Comparison of ENCODE assay signal across 20 cellular contexts in the genomic region with DNA sequence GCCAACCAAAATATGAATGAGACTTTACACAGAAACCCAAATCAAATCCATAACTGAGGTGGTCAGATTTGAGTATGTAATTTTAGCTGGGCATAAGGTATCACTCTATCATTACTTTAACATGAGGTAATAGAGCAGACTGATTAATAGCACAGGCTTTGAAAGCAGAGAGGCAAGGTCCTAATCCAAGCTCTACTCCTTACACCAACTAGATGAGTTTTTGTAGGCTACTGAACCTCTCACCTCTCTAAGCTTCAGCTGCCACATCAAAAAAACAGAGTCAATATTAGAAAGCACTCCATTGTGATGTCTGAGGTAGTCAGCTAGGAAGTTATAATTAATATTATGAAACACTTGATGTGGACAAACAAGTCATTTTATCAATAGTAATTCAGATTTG.
DNase-seq lines count a peak whose midpoint lies in the region; ATAC-seq, FAIRE-seq and TF ChIP-seq lines count a peak whose summit lies in the region.
"Had no signal": no experiment of that assay in that cellular context is flagged by ENCODE, and none has a peak within 500 bp of the region (broad histone marks: within the 10 kb centered on the region; RNA-seq: fewer than 3 reads in every experiment).

No MANE protein-coding gene starts in this region.

- no peaks in the 10 kb centered on the region for H3K27me3 ChIP-seq in CD4-positive, CD25-positive, alpha-beta regulatory T cell (ENCODE audit: control insufficient read depth, insufficient read depth, low read length)
- H3K27me3 ChIP-seq in naive thymus-derived CD4-positive, alpha-beta T cell (ENCODE audit: control insufficient read depth in 2 of 2, insufficient read depth in 2 of 2, low read length in 2 of 2), result no peaks in the 10 kb centered on the region

- CTCF ChIA-PET in activated CD8-positive, alpha-beta T cell treated with anti-CD3 and anti-CD28 coated beads for 36 hours (lab: Charles Lee), result interaction anchor here (0.9 to 1.8 kb wide), 3 partner anchors 11 to 76 kb away, joined by 3 to 4 read pairs (median 4); no protein-coding TSS in a partner anchor
- CTCF ChIA-PET in activated CD8-positive, alpha-beta T cell treated with anti-CD3 and anti-CD28 coated beads, Interleukin-2, amount 10 ng/mL, durations not matched to agents 7 days and 5 days (lab: Charles Lee), result no interaction called here
- CTCF ChIA-PET in naive thymus-derived CD4-positive, alpha-beta T cell (lab: Charles Lee), result interaction anchor here (0.6 to 0.9 kb wide), 2 partner anchors 67 to 151 kb away, joined by 3 to 5 read pairs; no protein-coding TSS in a partner anchor

- H3K4me1 ChIP-seq in CD4-positive, CD25-positive, alpha-beta regulatory T cell (ENCODE audit: control insufficient read depth, insufficient read depth, low read length, poor library complexity, severe bottlenecking), result peaks cover 57% of the 10 kb centered on the region
- H3K4me1 ChIP-seq in naive thymus-derived CD4-positive, alpha-beta T cell (ENCODE audit: control insufficient read depth in 2 of 2, insufficient read depth in 2 of 2, low read length in 2 of 2), result peaks cover 30% of the 10 kb centered on the region in 2 donors

- peak overlapping the region; percentile 8 for H3K27ac ChIP-seq in CD4-positive, CD25-positive, alpha-beta regulatory T cell (ENCODE audit: insufficient read depth, low read length, poor library complexity, severe bottlenecking)
- H3K27ac ChIP-seq in naive thymus-derived CD4-positive, alpha-beta T cell (ENCODE audit: low read depth, low read length), result no peak overlapping the region

- POLR2A ChIA-PET in activated CD8-positive, alpha-beta T cell treated with anti-CD3 and anti-CD28 coated beads for 36 hours (lab: Charles Lee), result no interaction called here
- POLR2A ChIA-PET in activated CD8-positive, alpha-beta T cell treated with anti-CD3 and anti-CD28 coated beads, Interleukin-2, amount 10 ng/mL, durations not matched to agents 7 days and 5 days (lab: Charles Lee), result interaction anchor here (0.6 to 1.1 kb wide), 2 partner anchors 11 to 77 kb away, joined by 3 to 4 read pairs; no protein-coding TSS in a partner anchor
- POLR2A ChIA-PET in naive thymus-derived CD4-positive, alpha-beta T cell (lab: Charles Lee), result interaction anchor here (0.6 kb wide), 2 partner anchors 148 to 389 kb away, joined by 3 read pairs; no protein-coding TSS in a partner anchor

- no peaks in the 10 kb centered on the region for H3K27me3 Mint-ChIP-seq in activated CD8-positive, alpha-beta T cell treated with anti-CD3 and anti-CD28 coated beads for 36 hours
- no peaks in the 10 kb centered on the region for H3K27me3 Mint-ChIP-seq in activated CD8-positive, alpha-beta T cell treated with anti-CD3 and anti-CD28 coated beads, Interleukin-2, amount 10 ng/mL, durations not matched to agents 7 days and 5 days (ENCODE audit: low read depth)
- H3K27me3 Mint-ChIP-seq in CD4-positive, CD25-positive, alpha-beta regulatory T cell, result no peaks in the 10 kb centered on the region
- no peaks in the 10 kb centered on the region for H3K27me3 Mint-ChIP-seq in T-helper 17 cell
- no peaks in the 10 kb centered on the region for H3K27me3 Mint-ChIP-seq in naive thymus-derived CD4-positive, alpha-beta T cell

- no peak for FAIRE-seq in RCC 7860 (lab: Jason Lieb, UNC)
- FAIRE-seq: A204.1, GM12891, H1 had no signal

- peak; percentile 27 for ATAC-seq in activated CD8-positive, alpha-beta T cell treated with anti-CD3 and anti-CD28 coated beads for 36 hours
- ATAC-seq in activated CD8-positive, alpha-beta T cell treated with anti-CD3 and anti-CD28 coated beads, Interleukin-2, amount 10 ng/mL, durations not matched to agents 7 days and 5 days, result no peak
- no peak for ATAC-seq in CD4-positive, CD25-positive, alpha-beta regulatory T cell (ENCODE audit: low read depth in 2 of 2)
- ATAC-seq in T-helper 17 cell, result no peak
- no peak for ATAC-seq in naive thymus-derived CD4-positive, alpha-beta T cell

- H3K4me3 ChIP-seq in CD4-positive, CD25-positive, alpha-beta regulatory T cell (ENCODE audit: low read depth, low read length), result peak overlapping the region; percentile 26
- no peak overlapping the region for H3K4me3 ChIP-seq in naive thymus-derived CD4-positive, alpha-beta T cell (ENCODE audit: low read length)

- H3K9me3 ChIP-seq in CD4-positive, CD25-positive, alpha-beta regulatory T cell (ENCODE audit: control insufficient read depth in 2 of 2, low read length in 2 of 2), result no peaks in the 10 kb centered on the region
- no peaks in the 10 kb centered on the region for H3K9me3 ChIP-seq in T-helper 17 cell (ENCODE audit: control insufficient read depth, low read length, poor library complexity, severe bottlenecking)
- H3K9me3 ChIP-seq in naive thymus-derived CD4-positive, alpha-beta T cell (ENCODE audit: control insufficient read depth in 2 of 3, low read length in 3 of 3), result no peaks in the 10 kb centered on the region

- TF ChIP-seq CTCF in activated CD8-positive, alpha-beta T cell treated with anti-CD3 and anti-CD28 coated beads for 36 hours (IDR thresholded peaks at IDR 0.05), result no peak

- H3K36me3 Mint-ChIP-seq in activated CD8-positive, alpha-beta T cell treated with anti-CD3 and anti-CD28 coated beads for 36 hours (ENCODE audit: low read depth), result peaks cover 8% of the 10 kb centered on the region
- peaks cover 9% of the 10 kb centered on the region for H3K36me3 Mint-ChIP-seq in activated CD8-positive, alpha-beta T cell treated with anti-CD3 and anti-CD28 coated beads, Interleukin-2, amount 10 ng/mL, durations not matched to agents 7 days and 5 days (ENCODE audit: low read depth)
- no peaks in the 10 kb centered on the region for H3K36me3 Mint-ChIP-seq in CD4-positive, CD25-positive, alpha-beta regulatory T cell
- H3K36me3 Mint-ChIP-seq in T-helper 17 cell (ENCODE audit: low read depth), result no peaks in the 10 kb centered on the region
- H3K36me3 Mint-ChIP-seq in naive thymus-derived CD4-positive, alpha-beta T cell, result peaks cover 0 to 8% (median 0%) of the 10 kb centered on the region in 5 donors

- intact Hi-C loops in activated CD8-positive, alpha-beta T cell treated with anti-CD3 and anti-CD28 coated beads for 36 hours (cut with micrococcal nuclease), result no loop called here
- intact Hi-C loops in naive thymus-derived CD4-positive, alpha-beta T cell (cut with micrococcal nuclease), result loop anchor here in 1 of 2 donors (5.0 kb wide), 1 partner anchor 33 kb away; no protein-coding TSS in a partner anchor

- no peak for DNase-seq in activated CD8-positive, alpha-beta T cell treated with anti-CD3 and anti-CD28 coated beads for 36 hours
- DNase-seq in activated CD8-positive, alpha-beta T cell treated with anti-CD3 and anti-CD28 coated beads, Interleukin-2, amount 10 ng/mL, durations not matched to agents 7 days and 5 days, result no peak
- no peak for DNase-seq in CD4-positive, CD25-positive, alpha-beta regulatory T cell
- no peak for DNase-seq in T-helper 17 cell
- DNase-seq in naive thymus-derived CD4-positive, alpha-beta T cell, result no peak
- no peak for DNase-seq in RCC 7860 (ENCODE audit: low spot score)
- no peak for DNase-seq in dermis blood vessel endothelial cell
- no peak for DNase-seq in C1 segment of cervical spinal cord (lab: John Stamatoyannopoulos, UW)
- DNase-seq: COR-L47; DMS153; NCI-H1105 treated with DMSO at 0.1 percent for 48 hours; NCI-H1694; NCI-H2081 treated with DMSO at 0.1 percent for 48 hours; NCI-H446 treated with DMSO at 0.1 percent for 48 hours; NCI-H69; NK-92 treated with Interleukin-12 subunit alpha and Interleukin-12 subunit beta, amount 100 ng/mL, for 24 hours; Right ventricle myocardium superior had no signal

- H3K4me1 Mint-ChIP-seq in activated CD8-positive, alpha-beta T cell treated with anti-CD3 and anti-CD28 coated beads for 36 hours (ENCODE audit: low read depth), result peaks cover 59% of the 10 kb centered on the region
- peaks cover 19% of the 10 kb centered on the region for H3K4me1 Mint-ChIP-seq in activated CD8-positive, alpha-beta T cell treated with anti-CD3 and anti-CD28 coated beads, Interleukin-2, amount 10 ng/mL, durations not matched to agents 7 days and 5 days (ENCODE audit: low read depth)
- peaks cover 57 to 86% (median 68%) of the 10 kb centered on the region in 4 donors for H3K4me1 Mint-ChIP-seq in CD4-positive, CD25-positive, alpha-beta regulatory T cell
- peaks cover 39% of the 10 kb centered on the region for H3K4me1 Mint-ChIP-seq in T-helper 17 cell
- peaks cover 32 to 89% (median 81%) of the 10 kb centered on the region in 7 donors for H3K4me1 Mint-ChIP-seq in naive thymus-derived CD4-positive, alpha-beta T cell

- no peak overlapping the region for H3K4me3 Mint-ChIP-seq in activated CD8-positive, alpha-beta T cell treated with anti-CD3 and anti-CD28 coated beads for 36 hours
- H3K4me3 Mint-ChIP-seq in activated CD8-positive, alpha-beta T cell treated with anti-CD3 and anti-CD28 coated beads, Interleukin-2, amount 10 ng/mL, durations not matched to agents 7 days and 5 days, result no peak overlapping the region
- peak overlapping the region in 3 of 4 donors; percentile 16 to 61 (median 56) for H3K4me3 Mint-ChIP-seq in CD4-positive, CD25-positive, alpha-beta regulatory T cell
- H3K4me3 Mint-ChIP-seq in T-helper 17 cell, result no peak overlapping the region
- H3K4me3 Mint-ChIP-seq in naive thymus-derived CD4-positive, alpha-beta T cell, result peak overlapping the region in 3 of 10 donors; percentile 3 to 12 (median 10)

- H3K9me3 Mint-ChIP-seq in activated CD8-positive, alpha-beta T cell treated with anti-CD3 and anti-CD28 coated beads for 36 hours, result peaks cover 2% of the 10 kb centered on the region
- no peaks in the 10 kb centered on the region for H3K9me3 Mint-ChIP-seq in activated CD8-positive, alpha-beta T cell treated with anti-CD3 and anti-CD28 coated beads, Interleukin-2, amount 10 ng/mL, durations not matched to agents 7 days and 5 days (ENCODE audit: insufficient read depth)
- no peaks in the 10 kb centered on the region for H3K9me3 Mint-ChIP-seq in CD4-positive, CD25-positive, alpha-beta regulatory T cell
- peaks cover 0 to 4% (median 0%) of the 10 kb centered on the region in 11 donors for H3K9me3 Mint-ChIP-seq in naive thymus-derived CD4-positive, alpha-beta T cell

- peaks cover 5% of the 10 kb centered on the region for H3K36me3 ChIP-seq in CD4-positive, CD25-positive, alpha-beta regulatory T cell (ENCODE audit: control insufficient read depth, insufficient read depth, low read length)
- no peaks in the 10 kb centered on the region for H3K36me3 ChIP-seq in naive thymus-derived CD4-positive, alpha-beta T cell (ENCODE audit: control insufficient read depth in 2 of 3, insufficient read depth in 3 of 3, low read length in 3 of 3)

- H3K27ac Mint-ChIP-seq in activated CD8-positive, alpha-beta T cell treated with anti-CD3 and anti-CD28 coated beads for 36 hours, result no peak overlapping the region
- no peak overlapping the region for H3K27ac Mint-ChIP-seq in activated CD8-positive, alpha-beta T cell treated with anti-CD3 and anti-CD28 coated beads, Interleukin-2, amount 10 ng/mL, durations not matched to agents 7 days and 5 days
- peak overlapping the region in 2 of 3 donors; percentile 29 to 31 for H3K27ac Mint-ChIP-seq in CD4-positive, CD25-positive, alpha-beta regulatory T cell
- H3K27ac Mint-ChIP-seq in T-helper 17 cell, result peak overlapping the region; percentile 83
- peak overlapping the region in 5 of 9 donors; percentile 10 to 78 (median 39) for H3K27ac Mint-ChIP-seq in naive thymus-derived CD4-positive, alpha-beta T cell

Comparison
In these comparisons a context has a peak if more than half of its experiments do, and no peak if none do; other contexts are left out.
1. H3K27ac Mint-ChIP-seq: peak in CD4-positive, CD25-positive, alpha-beta regulatory T cell (2 of 3), T-helper 17 cell (single experiment) and naive thymus-derived CD4-positive, alpha-beta T cell (5 of 9); none in activated CD8-positive, alpha-beta T cell treated with anti-CD3 and anti-CD28 coated beads for 36 hours (single experiment) and activated CD8-positive, alpha-beta T cell treated with anti-CD3 and anti-CD28 coated beads, Interleukin-2, amount 10 ng/mL, durations not matched to agents 7 days and 5 days (single experiment).
2. H3K4me3 Mint-ChIP-seq: peak in CD4-positive, CD25-positive, alpha-beta regulatory T cell (3 of 4); none in activated CD8-positive, alpha-beta T cell treated with anti-CD3 and anti-CD28 coated beads for 36 hours (single experiment), activated CD8-positive, alpha-beta T cell treated with anti-CD3 and anti-CD28 coated beads, Interleukin-2, amount 10 ng/mL, durations not matched to agents 7 days and 5 days (single experiment) and T-helper 17 cell (single experiment).